17 cellular contexts compared by ENCODE assay signal in the genomic region with DNA sequence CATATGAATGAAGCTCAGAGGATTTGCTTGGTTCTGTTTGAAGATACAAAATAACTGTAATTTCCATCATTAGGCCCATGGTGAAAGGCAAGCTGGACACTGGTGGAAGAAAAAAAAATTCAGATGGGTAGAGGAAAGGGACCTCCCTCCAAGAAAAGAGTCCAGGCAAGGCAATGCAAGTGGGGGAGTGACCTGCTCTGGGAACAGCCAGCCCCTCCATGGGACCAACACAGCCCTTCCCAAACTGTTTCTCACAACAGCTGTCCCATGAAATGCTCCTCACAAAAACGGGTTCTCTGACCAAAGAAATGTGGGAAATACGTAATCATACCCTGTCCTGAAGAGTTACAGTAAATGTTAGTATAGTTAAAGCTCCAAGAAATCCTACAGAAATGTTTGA. TPM values are rescaled to one million over a fixed set of nuclear protein-coding genes. Genes with fewer than 3 reads are reported as not detected.
"Had no signal": no experiment of that assay in that cellular context is flagged by ENCODE, and none has a peak within 500 bp of the region (broad histone marks: within the 10 kb centered on the region; RNA-seq: fewer than 3 reads in every experiment).

No MANE protein-coding gene starts in this region.

- DNase-seq: colonic mucosa; left ventricle myocardium superior; stimulated activated naive CD4-positive, alpha-beta T cell treated with Interleukin-2 at 50 U/mL for 16 hours had no signal

- ATAC-seq: gastroesophageal sphincter; left ventricle myocardium superior; natural killer cell treated with Interleukin-12 subunit alpha and Interleukin-12 subunit beta and Interleukin-15 and Interleukin-18, amount 100 ng/mL, for 72 hours had no signal

- H3K4me3 ChIP-seq: colonic mucosa, gastroesophageal sphincter, thoracic aorta, upper lobe of left lung had no signal

- H3K27ac ChIP-seq: colonic mucosa, gastroesophageal sphincter, thoracic aorta, upper lobe of left lung had no signal

- H3K9me3 Mint-ChIP-seq: activated naive CD8-positive, alpha-beta T cell treated with anti-CD3 and anti-CD28 coated beads for 36 hours; activated T-cell treated with anti-CD3 and anti-CD28 coated beads, Interleukin-2, amount 50 U/mL, for 4 hours; activated T-helper 2 cell treated with anti-CD3 and anti-CD28 coated beads, Interferon-gamma antibody, Interleukin-2, Interleukin-4, amounts not matched to agents 10 μg/mL and 5 μg/mL and 100 μg/mL, durations not matched to agents 14 hours and 24 hours and 36 hours; endodermal cell; natural killer cell treated with Interleukin-12 subunit alpha and Interleukin-12 subunit beta and Interleukin-15 and Interleukin-18, amount 100 ng/mL, for 72 hours; T-cell; T-helper 2 cell treated with Interferon-gamma antibody and Interleukin-4, amounts not matched to agents 5 μg/mL and 100 μg/mL, for 36 hours had no signal

- H3K27me3 Mint-ChIP-seq: activated naive CD8-positive, alpha-beta T cell treated with anti-CD3 and anti-CD28 coated beads for 36 hours; natural killer cell treated with Interleukin-12 subunit alpha and Interleukin-12 subunit beta and Interleukin-15 and Interleukin-18, amount 100 ng/mL, for 72 hours; T-cell had no signal

- FAIRE-seq: astrocyte, bronchial epithelial cell, islet of Langerhans had no signal

- H3K27me3 ChIP-seq: colonic mucosa, gastroesophageal sphincter, upper lobe of left lung had no signal

- H3K36me3 ChIP-seq: colonic mucosa had no signal

- H3K9me3 ChIP-seq: colonic mucosa, gastroesophageal sphincter, thoracic aorta, upper lobe of left lung had no signal

- H3K4me3 Mint-ChIP-seq: activated naive CD8-positive, alpha-beta T cell treated with anti-CD3 and anti-CD28 coated beads for 36 hours; activated T-cell treated with anti-CD3 and anti-CD28 coated beads, Interleukin-2, amount 50 U/mL, for 4 hours; endodermal cell; natural killer cell treated with Interleukin-12 subunit alpha and Interleukin-12 subunit beta and Interleukin-15 and Interleukin-18, amount 100 ng/mL, for 72 hours; T-cell; T-helper 2 cell treated with Interferon-gamma antibody and Interleukin-4, amounts not matched to agents 5 μg/mL and 100 μg/mL, for 36 hours had no signal

- H3K27ac Mint-ChIP-seq: activated naive CD8-positive, alpha-beta T cell treated with anti-CD3 and anti-CD28 coated beads for 36 hours; endodermal cell; natural killer cell treated with Interleukin-12 subunit alpha and Interleukin-12 subunit beta and Interleukin-15 and Interleukin-18, amount 100 ng/mL, for 72 hours; T-cell; T-helper 2 cell treated with Interferon-gamma antibody and Interleukin-4, amounts not matched to agents 5 μg/mL and 100 μg/mL, for 36 hours had no signal

- H3K36me3 Mint-ChIP-seq: activated naive CD8-positive, alpha-beta T cell treated with anti-CD3 and anti-CD28 coated beads for 36 hours; natural killer cell treated with Interleukin-12 subunit alpha and Interleukin-12 subunit beta and Interleukin-15 and Interleukin-18, amount 100 ng/mL, for 72 hours; T-cell had no signal

RNA-seq across cellular contexts. Expression of gene ARPIN, which starts 14.6 kb away (rescaled TPM):
- total RNA-seq: activated CD8-positive, alpha-beta memory T cell treated with anti-CD3 and anti-CD28 coated beads for 36 hours; activated naive CD8-positive, alpha-beta T cell treated with anti-CD3 and anti-CD28 coated beads for 36 hours; activated T-helper 2 cell treated with anti-CD3 and anti-CD28 coated beads, Interferon-gamma antibody, Interleukin-2, Interleukin-4, amounts not matched to agents 10 μg/mL and 5 μg/mL and 100 μg/mL, durations not matched to agents 14 hours and 24 hours and 36 hours; natural killer cell treated with Interleukin-12 subunit alpha and Interleukin-12 subunit beta and Interleukin-15 and Interleukin-18, amount 100 ng/mL, for 72 hours had no signal
